ENCODE assay signal across 7 cellular contexts in genomic region chr3:197626404-197627159, GRCh38.
DNase-seq lines count a peak whose midpoint lies in the region; ATAC-seq, FAIRE-seq and TF ChIP-seq lines count a peak whose summit lies in the region.
"Not testable (repeated sequence)": the region's sequence is repeated elsewhere in the genome, so short reads cannot be mapped to it uniquely, and the experiment has no call there.

No MANE protein-coding gene starts in this region.

- H3K9ac ChIP-seq in OCI-LY3 (ENCODE audit: low read length), result not testable (repeated sequence)

- H3K4me3 Mint-ChIP-seq in activated T-helper 2 cell treated with anti-CD3 and anti-CD28 coated beads, Interferon-gamma antibody, Interleukin-2, Interleukin-4, amounts not matched to agents 10 μg/mL and 5 μg/mL and 100 μg/mL, durations not matched to agents 14 hours and 24 hours and 36 hours (ENCODE audit: low read depth), result peak overlapping the region; percentile 81
- H3K4me3 Mint-ChIP-seq in endothelial cell (ENCODE audit: unreplicated experiment), result peak overlapping the region; percentile 90

- H3K36me3 Mint-ChIP-seq in activated T-helper 2 cell treated with anti-CD3 and anti-CD28 coated beads, Interferon-gamma antibody, Interleukin-2, Interleukin-4, amounts not matched to agents 10 μg/mL and 5 μg/mL and 100 μg/mL, durations not matched to agents 14 hours and 24 hours and 36 hours (ENCODE audit: low read depth), result peaks cover 16% of the 10 kb centered on the region
- H3K36me3 Mint-ChIP-seq in endothelial cell (ENCODE audit: low read depth, unreplicated experiment), result not testable (repeated sequence)

- not testable (repeated sequence) for H4K20me1 ChIP-seq in OCI-LY3 (ENCODE audit: insufficient read depth, low read length)

- H3K9me3 Mint-ChIP-seq in activated T-helper 2 cell treated with anti-CD3 and anti-CD28 coated beads, Interferon-gamma antibody, Interleukin-2, Interleukin-4, amounts not matched to agents 10 μg/mL and 5 μg/mL and 100 μg/mL, durations not matched to agents 14 hours and 24 hours and 36 hours; endothelial cell (ENCODE audit: unreplicated experiment): not testable (repeated sequence)

- 12 to 19% methylated on average over 5 to 8 of the region's 18 CpGs for WGBS in pancreas, 2 donors

- H3K4me1 ChIP-seq in OCI-LY3 (ENCODE audit: low read length); pancreas: not testable (repeated sequence)

- H3K27me3 Mint-ChIP-seq in activated T-helper 2 cell treated with anti-CD3 and anti-CD28 coated beads, Interferon-gamma antibody, Interleukin-2, Interleukin-4, amounts not matched to agents 10 μg/mL and 5 μg/mL and 100 μg/mL, durations not matched to agents 14 hours and 24 hours and 36 hours (ENCODE audit: low read depth); endothelial cell (ENCODE audit: unreplicated experiment): not testable (repeated sequence)

- not testable (repeated sequence) for H3K9me3 ChIP-seq in OCI-LY3 (ENCODE audit: insufficient read depth, low read length); pancreas

- peak overlapping the region; percentile 71 for H3K27ac Mint-ChIP-seq in activated T-helper 2 cell treated with anti-CD3 and anti-CD28 coated beads, Interferon-gamma antibody, Interleukin-2, Interleukin-4, amounts not matched to agents 10 μg/mL and 5 μg/mL and 100 μg/mL, durations not matched to agents 14 hours and 24 hours and 36 hours
- not testable (repeated sequence) for H3K27ac Mint-ChIP-seq in endothelial cell (ENCODE audit: unreplicated experiment)

- H3K27ac ChIP-seq in OCI-LY3 (ENCODE audit: low read length), result not testable (repeated sequence)
- H3K27ac ChIP-seq in pancreas, result peak overlapping the region in 1 of 4 donors; percentile 46

- H3K4me3 ChIP-seq in OCI-LY3 (ENCODE audit: low read length) (peak overlapping the region; percentile 48), kidney epithelial cell (ENCODE audit: low read depth, low read length) (peak overlapping the region; percentile 47), pancreas (peak overlapping the region in 3 of 4 donors; percentile 19 to 70 (median 67))

- FAIRE-seq in pancreas (lab: Jason Lieb, UNC), result not testable (repeated sequence)

- H3K79me2 ChIP-seq in OCI-LY3 (ENCODE audit: low read length), result not testable (repeated sequence)

- intact Hi-C loops in activated T-helper 2 cell treated with anti-CD3 and anti-CD28 coated beads, Interferon-gamma antibody, Interleukin-2, Interleukin-4, amounts not matched to agents 10 μg/mL and 5 μg/mL and 100 μg/mL, durations not matched to agents 14 hours and 24 hours and 36 hours (cut with micrococcal nuclease); pancreas (cut with DNase I): not testable (repeated sequence)

- H3K4me1 Mint-ChIP-seq in activated T-helper 2 cell treated with anti-CD3 and anti-CD28 coated beads, Interferon-gamma antibody, Interleukin-2, Interleukin-4, amounts not matched to agents 10 μg/mL and 5 μg/mL and 100 μg/mL, durations not matched to agents 14 hours and 24 hours and 36 hours (ENCODE audit: low read depth); endothelial cell (ENCODE audit: unreplicated experiment): not testable (repeated sequence)

- H3K36me3 ChIP-seq in OCI-LY3 (replicated peaks; ENCODE audit: low read depth, low read length); kidney epithelial cell (ENCODE audit: control insufficient read depth, insufficient read depth, low read length); pancreas: not testable (repeated sequence)

- ATAC-seq in GM18511 (IDR thresholded peaks at IDR 0.05; ENCODE audit: unreplicated experiment), result peak; percentile 26
- peak; percentile 24 for ATAC-seq in HG02840 (IDR thresholded peaks at IDR 0.05; ENCODE audit: low FRiP score, unreplicated experiment)
- ATAC-seq in pancreas, result peak; percentile 30 to 69 (median 49)

- H3K27me3 ChIP-seq in OCI-LY3 (ENCODE audit: low read depth, low read length); kidney epithelial cell (ENCODE audit: control insufficient read depth, insufficient read depth, low read length); pancreas: not testable (repeated sequence)

- not testable (repeated sequence) for DNase-seq in activated T-helper 2 cell treated with anti-CD3 and anti-CD28 coated beads, Interferon-gamma antibody, Interleukin-2, Interleukin-4, amounts not matched to agents 10 μg/mL and 5 μg/mL and 100 μg/mL, durations not matched to agents 14 hours and 24 hours and 36 hours (ENCODE audit: low spot score); endothelial cell (ENCODE audit: low spot score); kidney epithelial cell (ENCODE audit: low read depth); pancreas

- not testable (repeated sequence) for TF ChIP-seq CTCF in OCI-LY3 (IDR thresholded peaks at IDR 0.05; ENCODE audit: low read depth, low read length); endothelial cell (IDR thresholded peaks at IDR 0.05; ENCODE audit: unreplicated experiment); kidney epithelial cell (IDR thresholded peaks at IDR 0.05; ENCODE audit: insufficient read depth, low read length, poor library complexity, severe bottlenecking); pancreas (IDR thresholded peaks at IDR 0.05)

- not testable (repeated sequence) for H2AFZ ChIP-seq in OCI-LY3 (ENCODE audit: low read depth, low read length)

- not testable (repeated sequence) for H3K4me2 ChIP-seq in OCI-LY3 (ENCODE audit: low read length)
